29 cellular contexts compared by ENCODE assay signal in the genomic region with DNA sequence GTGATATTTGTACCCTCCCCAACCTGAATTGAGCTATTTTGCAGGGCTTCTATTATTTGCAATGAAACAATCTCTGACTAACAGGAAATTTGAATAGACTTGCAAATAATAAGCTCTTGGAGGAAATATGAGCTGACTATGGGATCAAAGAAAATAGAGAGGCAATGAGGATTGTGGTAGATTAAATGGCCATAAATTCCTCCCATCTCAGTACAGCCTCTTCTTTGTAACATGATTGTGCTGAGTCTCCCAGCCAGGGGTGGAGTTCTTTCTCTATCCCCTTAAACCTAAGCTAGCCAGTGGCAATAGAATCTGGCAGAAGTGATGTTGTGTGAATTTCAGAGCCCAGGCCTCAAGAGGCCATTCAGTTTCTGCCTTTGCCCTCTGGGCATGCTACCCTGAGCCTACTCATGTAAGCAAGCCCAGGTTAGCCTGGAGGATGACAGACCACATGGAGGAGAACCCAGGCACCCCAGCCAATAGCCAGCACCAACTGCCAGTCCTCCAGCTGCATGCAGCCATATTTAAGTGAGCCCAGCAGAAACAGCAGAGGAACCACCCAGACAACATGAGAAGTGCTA.
"Had no signal": no experiment of that assay in that cellular context is flagged by ENCODE, and none has a peak within 500 bp of the region (broad histone marks: within the 10 kb centered on the region; RNA-seq: fewer than 3 reads in every experiment).

No MANE protein-coding gene starts in this region.

- ATAC-seq: activated CD8-positive, alpha-beta T cell treated with anti-CD3 and anti-CD28 coated beads for 36 hours; activated naive CD8-positive, alpha-beta T cell treated with anti-CD3 and anti-CD28 coated beads, Interleukin-2, amount 50 U/mL, for 24 hours; activated T-cell treated with anti-CD3 and anti-CD28 coated beads, Interleukin-2, amount 50 U/mL, for 4 hours; activated T-helper 17 cell treated with anti-CD3 and anti-CD28 coated beads, Interleukin-2, amount 50 U/mL, for 72 hours; esophagus mucosa; foreskin keratinocyte; heart left ventricle; left colon; naive thymus-derived CD4-positive, alpha-beta T cell; pancreas; stimulated activated effector memory CD8-positive, alpha-beta T cell treated with anti-CD3 and anti-CD28 coated beads, Interleukin-12 subunit alpha, Interleukin-12 subunit beta, amount 100 ng/mL, for 72 hours had no signal

- H3K4me1 Mint-ChIP-seq: activated CD4-positive, alpha-beta T cell treated with anti-CD3 and anti-CD28 coated beads, Interleukin-2, amount 10 ng/mL, durations not matched to agents 24 days and 14 days; activated naive CD4-positive, alpha-beta T cell treated with anti-CD3 and anti-CD28 coated beads, Interleukin-2, amount 50 U/mL, for 24 hours; activated T-helper 17 cell treated with anti-CD3 and anti-CD28 coated beads, Interleukin-2, amount 50 U/mL, for 72 hours; immature natural killer cell; mesothelial cell of epicardium had no signal

- H3K27me3 Mint-ChIP-seq: activated CD8-positive, alpha-beta T cell treated with anti-CD3 and anti-CD28 coated beads for 36 hours; activated naive CD4-positive, alpha-beta T cell treated with anti-CD3 and anti-CD28 coated beads, Interleukin-2, amount 50 U/mL, for 24 hours; activated naive CD8-positive, alpha-beta T cell treated with anti-CD3 and anti-CD28 coated beads, Interleukin-2, amount 50 U/mL, for 24 hours; activated T-helper 17 cell treated with anti-CD3 and anti-CD28 coated beads, Interleukin-2, amount 50 U/mL, for 72 hours had no signal

- H3K27ac Mint-ChIP-seq: activated CD4-positive, alpha-beta T cell treated with anti-CD3 and anti-CD28 coated beads, Interleukin-2, amount 10 ng/mL, durations not matched to agents 24 days and 14 days; activated CD8-positive, alpha-beta T cell treated with anti-CD3 and anti-CD28 coated beads for 36 hours; activated naive CD4-positive, alpha-beta T cell treated with anti-CD3 and anti-CD28 coated beads, Interleukin-2, amount 50 U/mL, for 24 hours; activated naive CD8-positive, alpha-beta T cell treated with anti-CD3 and anti-CD28 coated beads, Interleukin-2, amount 50 U/mL, for 24 hours; activated T-helper 17 cell treated with anti-CD3 and anti-CD28 coated beads, Interleukin-2, amount 50 U/mL, for 72 hours; dendritic cell treated with granulocyte-macrophage colony-stimulating factor and Interleukin-4, amounts not matched to agents 40 ng/mL and 50 ng/mL, for 4 days; endodermal cell; immature natural killer cell; mesothelial cell of epicardium; naive thymus-derived CD4-positive, alpha-beta T cell; stimulated activated effector memory CD8-positive, alpha-beta T cell treated with anti-CD3 and anti-CD28 coated beads, Interleukin-12 subunit alpha, Interleukin-12 subunit beta, amount 100 ng/mL, for 72 hours had no signal

- H3K4me1 ChIP-seq: breast epithelium, pancreas, prostate gland, sigmoid colon, tibial nerve had no signal

- H3K4me3 Mint-ChIP-seq: activated CD4-positive, alpha-beta T cell treated with anti-CD3 and anti-CD28 coated beads, Interleukin-2, amount 10 ng/mL, durations not matched to agents 24 days and 14 days; activated CD8-positive, alpha-beta T cell treated with anti-CD3 and anti-CD28 coated beads for 36 hours; activated naive CD4-positive, alpha-beta T cell treated with anti-CD3 and anti-CD28 coated beads, Interleukin-2, amount 50 U/mL, for 24 hours; activated naive CD8-positive, alpha-beta T cell treated with anti-CD3 and anti-CD28 coated beads, Interleukin-2, amount 50 U/mL, for 24 hours; activated T-cell treated with anti-CD3 and anti-CD28 coated beads, Interleukin-2, amount 50 U/mL, for 4 hours; activated T-helper 17 cell treated with anti-CD3 and anti-CD28 coated beads, Interleukin-2, amount 50 U/mL, for 72 hours; dendritic cell treated with granulocyte-macrophage colony-stimulating factor and Interleukin-4, amounts not matched to agents 40 ng/mL and 50 ng/mL, for 4 days; endodermal cell; immature natural killer cell; mesothelial cell of epicardium; naive thymus-derived CD4-positive, alpha-beta T cell; stimulated activated effector memory CD8-positive, alpha-beta T cell treated with anti-CD3 and anti-CD28 coated beads, Interleukin-12 subunit alpha, Interleukin-12 subunit beta, amount 100 ng/mL, for 72 hours had no signal

- H3K36me3 ChIP-seq: breast epithelium, heart left ventricle, pancreas, prostate gland, sigmoid colon, tibial nerve had no signal

- H3K27me3 ChIP-seq: breast epithelium, heart left ventricle, pancreas, sigmoid colon, tibial nerve had no signal

- H3K9me3 ChIP-seq: pancreas, prostate gland had no signal

- H3K36me3 Mint-ChIP-seq: stimulated activated effector memory CD8-positive, alpha-beta T cell treated with anti-CD3 and anti-CD28 coated beads, Interleukin-12 subunit alpha, Interleukin-12 subunit beta, amount 100 ng/mL, for 72 hours had no signal

- H3K27ac ChIP-seq: breast epithelium, foreskin keratinocyte, heart left ventricle, pancreas, prostate gland, sigmoid colon, tibial nerve had no signal

- H3K4me3 ChIP-seq: breast epithelium, heart left ventricle, pancreas, prostate gland, sigmoid colon, tibial nerve had no signal

- DNase-seq: activated CD4-positive, alpha-beta T cell treated with anti-CD3 and anti-CD28 coated beads, Interleukin-2, amount 10 ng/mL, durations not matched to agents 24 days and 14 days; activated CD4-positive, CD25-positive, alpha-beta regulatory T cell treated with anti-CD3 and anti-CD28 coated beads, Interleukin-2, amount 50 U/mL, for 72 hours; activated CD8-positive, alpha-beta T cell treated with anti-CD3 and anti-CD28 coated beads for 36 hours; activated gamma-delta T cell treated with Interleukin-2 at 50 U/mL for 16 hours; activated naive CD8-positive, alpha-beta T cell treated with anti-CD3 and anti-CD28 coated beads, Interleukin-2, amount 50 U/mL, for 24 hours; activated T-cell treated with anti-CD3 and anti-CD28 coated beads, Interleukin-2, amount 50 U/mL, for 4 hours; central memory CD4-positive, alpha-beta T cell; endodermal cell; foreskin keratinocyte; heart left ventricle; hypothalamus; immature natural killer cell; kidney; left colon; naive thymus-derived CD4-positive, alpha-beta T cell; nucleus accumbens; pancreas; sigmoid colon; small intestine; stimulated activated CD4-positive, alpha-beta T cell treated with anti-CD3 and anti-CD28 coated beads, Interleukin-4, amount 100 ng/mL, for 24 hours had no signal
